In the genomic region with DNA sequence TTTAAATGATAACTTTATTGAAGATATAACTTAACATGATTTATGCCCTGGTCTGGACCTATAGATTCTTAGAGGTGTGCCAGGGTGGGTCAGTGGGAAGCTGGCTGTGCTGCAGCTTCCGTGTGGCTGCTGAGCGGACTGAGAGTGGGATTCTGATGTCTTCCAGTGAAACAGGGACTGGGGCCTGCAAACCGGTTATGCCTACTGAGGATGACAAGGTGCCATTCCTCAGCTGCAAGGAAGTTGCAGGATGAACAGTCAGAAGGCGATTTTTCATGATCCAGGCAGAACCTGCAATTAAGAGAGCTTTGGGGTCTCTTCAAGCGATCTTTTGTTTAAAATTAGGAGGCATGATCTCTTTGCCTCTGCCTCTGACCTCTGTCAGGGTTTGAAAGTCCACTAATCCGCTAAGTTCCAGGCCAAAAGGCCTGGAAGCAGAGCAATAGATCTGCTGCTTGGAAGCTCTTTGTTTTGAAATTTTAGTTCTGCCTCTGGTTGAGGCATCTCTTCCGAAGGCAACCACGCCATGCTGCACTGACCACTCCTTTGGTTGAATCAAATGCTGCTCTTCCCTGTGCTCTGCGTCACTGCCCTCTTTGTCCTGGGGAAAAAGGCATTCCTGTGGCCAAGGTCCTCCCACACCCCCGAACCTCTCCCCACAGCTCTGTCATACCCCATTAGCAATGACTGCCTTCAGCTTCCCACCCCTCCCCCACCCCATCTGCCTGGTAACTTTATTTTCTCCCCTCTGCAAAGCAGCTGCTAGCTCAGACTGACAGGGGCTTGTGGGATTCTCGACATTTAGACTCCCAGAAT, we compare ENCODE assay signal across 1 cellular context.
TF ChIP-seq lines count a peak whose summit lies in the region.

No MANE protein-coding gene starts in this region.

TF ChIP-seq in HepG2, 621 proteins besides CTCF, POLR2A, EP300 and RAD21 (continued from another document and continues in another):
- TF ChIP-seq, protein P1, sequence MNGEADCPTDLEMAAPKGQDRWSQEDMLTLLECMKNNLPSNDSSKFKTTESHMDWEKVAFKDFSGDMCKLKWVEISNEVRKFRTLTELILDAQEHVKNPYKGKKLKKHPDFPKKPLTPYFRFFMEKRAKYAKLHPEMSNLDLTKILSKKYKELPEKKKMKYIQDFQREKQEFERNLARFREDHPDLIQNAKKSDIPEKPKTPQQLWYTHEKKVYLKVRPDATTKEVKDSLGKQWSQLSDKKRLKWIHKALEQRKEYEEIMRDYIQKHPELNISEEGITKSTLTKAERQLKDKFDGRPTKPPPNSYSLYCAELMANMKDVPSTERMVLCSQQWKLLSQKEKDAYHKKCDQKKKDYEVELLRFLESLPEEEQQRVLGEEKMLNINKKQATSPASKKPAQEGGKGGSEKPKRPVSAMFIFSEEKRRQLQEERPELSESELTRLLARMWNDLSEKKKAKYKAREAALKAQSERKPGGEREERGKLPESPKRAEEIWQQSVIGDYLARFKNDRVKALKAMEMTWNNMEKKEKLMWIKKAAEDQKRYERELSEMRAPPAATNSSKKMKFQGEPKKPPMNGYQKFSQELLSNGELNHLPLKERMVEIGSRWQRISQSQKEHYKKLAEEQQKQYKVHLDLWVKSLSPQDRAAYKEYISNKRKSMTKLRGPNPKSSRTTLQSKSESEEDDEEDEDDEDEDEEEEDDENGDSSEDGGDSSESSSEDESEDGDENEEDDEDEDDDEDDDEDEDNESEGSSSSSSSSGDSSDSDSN (CRISPR knock-in tag; IDR thresholded peaks at IDR 0.05): 0 out of 2 replicates have a peak, but pooled peaks have one; percentile 51
- TF ChIP-seq NCOR1 (IDR thresholded peaks at IDR 0.05; ENCODE audit: borderline replicate concordance, low read length) (0 out of 2 replicates have a peak, but pooled peaks have one; percentile 18), ZNF292 (CRISPR knock-in tag; IDR thresholded peaks at IDR 0.05; ENCODE audit: borderline replicate concordance, low read depth) (peak; percentile 90; the same call in 1 of the 2 replicates), ZKSCAN1 (IDR thresholded peaks at IDR 0.05; ENCODE audit: low read length) (no peak), ERF (CRISPR knock-in tag; IDR thresholded peaks at IDR 0.05) (0 out of 2 replicates have a peak, but pooled peaks have one; percentile 26), SOX6 (IDR thresholded peaks at IDR 0.05) (no peak), SOX6 (CRISPR knock-in tag; IDR thresholded peaks at IDR 0.05) (peak; percentile 61), ZFYVE20 (CRISPR knock-in tag; IDR thresholded peaks at IDR 0.05; ENCODE audit: borderline replicate concordance, low read depth) (no peak), TEAD3 (CRISPR knock-in tag; optimal IDR thresholded peaks at IDR 0.05; ENCODE audit: borderline replicate concordance) (peak; percentile 66), ZNF225 (CRISPR knock-in tag; IDR thresholded peaks at IDR 0.05) (no peak), HNF4G (IDR thresholded peaks at IDR 0.05; ENCODE audit: borderline replicate concordance, low read depth, low read length) (peak; percentile 64; the same call in 1 of the 2 replicates), HNF4G (CRISPR knock-in tag; IDR thresholded peaks at IDR 0.05; ENCODE audit: borderline replicate concordance, low read depth) (no peak), SOX5 (CRISPR knock-in tag; IDR thresholded peaks at IDR 0.05; ENCODE audit: borderline replicate concordance) (peak; percentile 27; the same call in 1 of the 2 replicates), ZNF614 (CRISPR knock-in tag; IDR thresholded peaks at IDR 0.05; ENCODE audit: borderline replicate concordance) (0 out of 2 replicates have a peak, but pooled peaks have one; percentile 43), YY1 (IDR thresholded peaks at IDR 0.05; ENCODE audit: insufficient read depth, insufficient replicate concordance, low read depth, low read length) (peak; percentile 60), ZFP1 (CRISPR knock-in tag; IDR thresholded peaks at IDR 0.05) (peak; percentile 26; the same call in 1 of the 2 replicates), ZNF781 (CRISPR knock-in tag; IDR thresholded peaks at IDR 0.05; ENCODE audit: borderline replicate concordance, not compliant biosample characterization) (peak; percentile 33), HDAC2 (CRISPR knock-in tag; IDR thresholded peaks at IDR 0.05) (peak; percentile 17; the same call in 1 of the 2 replicates), HNF4A (CRISPR knock-in tag; IDR thresholded peaks at IDR 0.05) (peak; percentile 75), SMYD3 (CRISPR knock-in tag; IDR thresholded peaks at IDR 0.05) (no peak), ZNF615 (CRISPR knock-in tag; IDR thresholded peaks at IDR 0.05; ENCODE audit: borderline replicate concordance) (no peak)
- TF ChIP-seq, protein P2, sequence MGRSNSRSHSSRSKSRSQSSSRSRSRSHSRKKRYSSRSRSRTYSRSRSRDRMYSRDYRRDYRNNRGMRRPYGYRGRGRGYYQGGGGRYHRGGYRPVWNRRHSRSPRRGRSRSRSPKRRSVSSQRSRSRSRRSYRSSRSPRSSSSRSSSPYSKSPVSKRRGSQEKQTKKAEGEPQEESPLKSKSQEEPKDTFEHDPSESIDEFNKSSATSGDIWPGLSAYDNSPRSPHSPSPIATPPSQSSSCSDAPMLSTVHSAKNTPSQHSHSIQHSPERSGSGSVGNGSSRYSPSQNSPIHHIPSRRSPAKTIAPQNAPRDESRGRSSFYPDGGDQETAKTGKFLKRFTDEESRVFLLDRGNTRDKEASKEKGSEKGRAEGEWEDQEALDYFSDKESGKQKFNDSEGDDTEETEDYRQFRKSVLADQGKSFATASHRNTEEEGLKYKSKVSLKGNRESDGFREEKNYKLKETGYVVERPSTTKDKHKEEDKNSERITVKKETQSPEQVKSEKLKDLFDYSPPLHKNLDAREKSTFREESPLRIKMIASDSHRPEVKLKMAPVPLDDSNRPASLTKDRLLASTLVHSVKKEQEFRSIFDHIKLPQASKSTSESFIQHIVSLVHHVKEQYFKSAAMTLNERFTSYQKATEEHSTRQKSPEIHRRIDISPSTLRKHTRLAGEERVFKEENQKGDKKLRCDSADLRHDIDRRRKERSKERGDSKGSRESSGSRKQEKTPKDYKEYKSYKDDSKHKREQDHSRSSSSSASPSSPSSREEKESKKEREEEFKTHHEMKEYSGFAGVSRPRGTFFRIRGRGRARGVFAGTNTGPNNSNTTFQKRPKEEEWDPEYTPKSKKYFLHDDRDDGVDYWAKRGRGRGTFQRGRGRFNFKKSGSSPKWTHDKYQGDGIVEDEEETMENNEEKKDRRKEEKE (IDR thresholded peaks at IDR 0.05): no peak
- TF ChIP-seq, protein P3, sequence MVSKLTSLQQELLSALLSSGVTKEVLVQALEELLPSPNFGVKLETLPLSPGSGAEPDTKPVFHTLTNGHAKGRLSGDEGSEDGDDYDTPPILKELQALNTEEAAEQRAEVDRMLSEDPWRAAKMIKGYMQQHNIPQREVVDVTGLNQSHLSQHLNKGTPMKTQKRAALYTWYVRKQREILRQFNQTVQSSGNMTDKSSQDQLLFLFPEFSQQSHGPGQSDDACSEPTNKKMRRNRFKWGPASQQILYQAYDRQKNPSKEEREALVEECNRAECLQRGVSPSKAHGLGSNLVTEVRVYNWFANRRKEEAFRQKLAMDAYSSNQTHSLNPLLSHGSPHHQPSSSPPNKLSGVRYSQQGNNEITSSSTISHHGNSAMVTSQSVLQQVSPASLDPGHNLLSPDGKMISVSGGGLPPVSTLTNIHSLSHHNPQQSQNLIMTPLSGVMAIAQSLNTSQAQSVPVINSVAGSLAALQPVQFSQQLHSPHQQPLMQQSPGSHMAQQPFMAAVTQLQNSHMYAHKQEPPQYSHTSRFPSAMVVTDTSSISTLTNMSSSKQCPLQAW (CRISPR knock-in tag; IDR thresholded peaks at IDR 0.05): 0 out of 2 replicates have a peak, but pooled peaks have one; percentile 20
- TF ChIP-seq, protein P4, sequence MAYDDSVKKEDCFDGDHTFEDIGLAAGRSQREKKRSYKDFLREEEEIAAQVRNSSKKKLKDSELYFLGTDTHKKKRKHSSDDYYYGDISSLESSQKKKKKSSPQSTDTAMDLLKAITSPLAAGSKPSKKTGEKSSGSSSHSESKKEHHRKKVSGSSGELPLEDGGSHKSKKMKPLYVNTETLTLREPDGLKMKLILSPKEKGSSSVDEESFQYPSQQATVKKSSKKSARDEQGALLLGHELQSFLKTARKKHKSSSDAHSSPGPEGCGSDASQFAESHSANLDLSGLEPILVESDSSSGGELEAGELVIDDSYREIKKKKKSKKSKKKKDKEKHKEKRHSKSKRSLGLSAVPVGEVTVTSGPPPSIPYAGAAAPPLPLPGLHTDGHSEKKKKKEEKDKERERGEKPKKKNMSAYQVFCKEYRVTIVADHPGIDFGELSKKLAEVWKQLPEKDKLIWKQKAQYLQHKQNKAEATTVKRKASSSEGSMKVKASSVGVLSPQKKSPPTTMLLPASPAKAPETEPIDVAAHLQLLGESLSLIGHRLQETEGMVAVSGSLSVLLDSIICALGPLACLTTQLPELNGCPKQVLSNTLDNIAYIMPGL (CRISPR knock-in tag; IDR thresholded peaks at IDR 0.05; ENCODE audit: borderline replicate concordance in 1 of 2, low read depth in 1 of 2): 0 out of 4 replicates have a peak, but pooled peaks of 1 of the 2 experiments have one; percentile 18
- TF ChIP-seq, protein P5, sequence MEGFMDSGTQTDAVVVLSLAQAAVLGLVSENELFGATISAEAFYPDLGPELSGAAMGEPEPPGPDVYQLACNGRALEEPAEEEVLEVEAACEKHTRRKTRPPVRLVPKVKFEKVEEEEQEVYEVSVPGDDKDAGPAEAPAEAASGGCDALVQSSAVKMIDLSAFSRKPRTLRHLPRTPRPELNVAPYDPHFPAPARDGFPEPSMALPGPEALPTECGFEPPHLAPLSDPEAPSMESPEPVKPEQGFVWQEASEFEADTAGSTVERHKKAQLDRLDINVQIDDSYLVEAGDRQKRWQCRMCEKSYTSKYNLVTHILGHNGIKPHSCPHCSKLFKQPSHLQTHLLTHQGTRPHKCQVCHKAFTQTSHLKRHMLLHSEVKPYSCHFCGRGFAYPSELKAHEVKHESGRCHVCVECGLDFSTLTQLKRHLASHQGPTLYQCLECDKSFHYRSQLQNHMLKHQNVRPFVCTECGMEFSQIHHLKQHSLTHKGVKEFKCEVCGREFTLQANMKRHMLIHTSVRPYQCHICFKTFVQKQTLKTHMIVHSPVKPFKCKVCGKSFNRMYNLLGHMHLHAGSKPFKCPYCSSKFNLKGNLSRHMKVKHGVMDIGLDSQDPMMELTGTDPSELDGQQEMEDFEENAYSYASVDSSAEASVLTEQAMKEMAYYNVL (CRISPR knock-in tag; IDR thresholded peaks at IDR 0.05; ENCODE audit: borderline replicate concordance): peak; percentile 45; the same call in 1 of the 2 replicates
- TF ChIP-seq, protein P6, sequence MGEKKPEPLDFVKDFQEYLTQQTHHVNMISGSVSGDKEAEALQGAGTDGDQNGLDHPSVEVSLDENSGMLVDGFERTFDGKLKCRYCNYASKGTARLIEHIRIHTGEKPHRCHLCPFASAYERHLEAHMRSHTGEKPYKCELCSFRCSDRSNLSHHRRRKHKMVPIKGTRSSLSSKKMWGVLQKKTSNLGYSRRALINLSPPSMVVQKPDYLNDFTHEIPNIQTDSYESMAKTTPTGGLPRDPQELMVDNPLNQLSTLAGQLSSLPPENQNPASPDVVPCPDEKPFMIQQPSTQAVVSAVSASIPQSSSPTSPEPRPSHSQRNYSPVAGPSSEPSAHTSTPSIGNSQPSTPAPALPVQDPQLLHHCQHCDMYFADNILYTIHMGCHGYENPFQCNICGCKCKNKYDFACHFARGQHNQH (CRISPR knock-in tag; IDR thresholded peaks at IDR 0.05): 0 out of 2 replicates have a peak, but pooled peaks have one; percentile 31
- TF ChIP-seq, protein P7, sequence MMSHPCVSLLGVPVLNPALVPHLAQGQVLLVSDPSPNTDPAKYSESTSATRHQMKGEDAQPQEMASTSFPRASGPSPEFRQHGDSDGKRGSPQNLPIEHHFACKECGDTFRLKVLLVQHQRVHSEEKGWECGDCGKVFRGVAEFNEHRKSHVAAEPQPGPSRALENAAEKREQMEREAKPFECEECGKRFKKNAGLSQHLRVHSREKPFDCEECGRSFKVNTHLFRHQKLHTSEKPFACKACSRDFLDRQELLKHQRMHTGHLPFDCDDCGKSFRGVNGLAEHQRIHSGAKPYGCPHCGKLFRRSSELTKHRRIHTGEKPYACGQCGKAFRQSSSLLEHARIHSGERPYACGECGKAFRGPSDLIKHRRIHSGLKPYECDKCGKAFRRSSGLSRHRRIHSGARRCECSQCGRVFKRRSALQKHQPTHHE (CRISPR knock-in tag; IDR thresholded peaks at IDR 0.05; ENCODE audit: borderline replicate concordance): 0 out of 2 replicates have a peak, but pooled peaks have one; percentile 38
- TF ChIP-seq, protein P8, sequence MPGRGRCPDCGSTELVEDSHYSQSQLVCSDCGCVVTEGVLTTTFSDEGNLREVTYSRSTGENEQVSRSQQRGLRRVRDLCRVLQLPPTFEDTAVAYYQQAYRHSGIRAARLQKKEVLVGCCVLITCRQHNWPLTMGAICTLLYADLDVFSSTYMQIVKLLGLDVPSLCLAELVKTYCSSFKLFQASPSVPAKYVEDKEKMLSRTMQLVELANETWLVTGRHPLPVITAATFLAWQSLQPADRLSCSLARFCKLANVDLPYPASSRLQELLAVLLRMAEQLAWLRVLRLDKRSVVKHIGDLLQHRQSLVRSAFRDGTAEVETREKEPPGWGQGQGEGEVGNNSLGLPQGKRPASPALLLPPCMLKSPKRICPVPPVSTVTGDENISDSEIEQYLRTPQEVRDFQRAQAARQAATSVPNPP (CRISPR knock-in tag; IDR thresholded peaks at IDR 0.05): no peak
- TF ChIP-seq, protein P9, sequence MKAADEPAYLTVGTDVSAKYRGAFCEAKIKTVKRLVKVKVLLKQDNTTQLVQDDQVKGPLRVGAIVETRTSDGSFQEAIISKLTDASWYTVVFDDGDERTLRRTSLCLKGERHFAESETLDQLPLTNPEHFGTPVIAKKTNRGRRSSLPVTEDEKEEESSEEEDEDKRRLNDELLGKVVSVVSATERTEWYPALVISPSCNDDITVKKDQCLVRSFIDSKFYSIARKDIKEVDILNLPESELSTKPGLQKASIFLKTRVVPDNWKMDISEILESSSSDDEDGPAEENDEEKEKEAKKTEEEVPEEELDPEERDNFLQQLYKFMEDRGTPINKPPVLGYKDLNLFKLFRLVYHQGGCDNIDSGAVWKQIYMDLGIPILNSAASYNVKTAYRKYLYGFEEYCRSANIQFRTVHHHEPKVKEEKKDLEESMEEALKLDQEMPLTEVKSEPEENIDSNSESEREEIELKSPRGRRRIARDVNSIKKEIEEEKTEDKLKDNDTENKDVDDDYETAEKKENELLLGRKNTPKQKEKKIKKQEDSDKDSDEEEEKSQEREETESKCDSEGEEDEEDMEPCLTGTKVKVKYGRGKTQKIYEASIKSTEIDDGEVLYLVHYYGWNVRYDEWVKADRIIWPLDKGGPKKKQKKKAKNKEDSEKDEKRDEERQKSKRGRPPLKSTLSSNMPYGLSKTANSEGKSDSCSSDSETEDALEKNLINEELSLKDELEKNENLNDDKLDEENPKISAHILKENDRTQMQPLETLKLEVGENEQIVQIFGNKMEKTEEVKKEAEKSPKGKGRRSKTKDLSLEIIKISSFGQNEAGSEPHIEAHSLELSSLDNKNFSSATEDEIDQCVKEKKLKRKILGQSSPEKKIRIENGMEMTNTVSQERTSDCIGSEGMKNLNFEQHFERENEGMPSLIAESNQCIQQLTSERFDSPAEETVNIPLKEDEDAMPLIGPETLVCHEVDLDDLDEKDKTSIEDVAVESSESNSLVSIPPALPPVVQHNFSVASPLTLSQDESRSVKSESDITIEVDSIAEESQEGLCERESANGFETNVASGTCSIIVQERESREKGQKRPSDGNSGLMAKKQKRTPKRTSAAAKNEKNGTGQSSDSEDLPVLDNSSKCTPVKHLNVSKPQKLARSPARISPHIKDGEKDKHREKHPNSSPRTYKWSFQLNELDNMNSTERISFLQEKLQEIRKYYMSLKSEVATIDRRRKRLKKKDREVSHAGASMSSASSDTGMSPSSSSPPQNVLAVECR (CRISPR knock-in tag; IDR thresholded peaks at IDR 0.05; ENCODE audit: borderline replicate concordance): peak; percentile 56
